In the genomic region with DNA sequence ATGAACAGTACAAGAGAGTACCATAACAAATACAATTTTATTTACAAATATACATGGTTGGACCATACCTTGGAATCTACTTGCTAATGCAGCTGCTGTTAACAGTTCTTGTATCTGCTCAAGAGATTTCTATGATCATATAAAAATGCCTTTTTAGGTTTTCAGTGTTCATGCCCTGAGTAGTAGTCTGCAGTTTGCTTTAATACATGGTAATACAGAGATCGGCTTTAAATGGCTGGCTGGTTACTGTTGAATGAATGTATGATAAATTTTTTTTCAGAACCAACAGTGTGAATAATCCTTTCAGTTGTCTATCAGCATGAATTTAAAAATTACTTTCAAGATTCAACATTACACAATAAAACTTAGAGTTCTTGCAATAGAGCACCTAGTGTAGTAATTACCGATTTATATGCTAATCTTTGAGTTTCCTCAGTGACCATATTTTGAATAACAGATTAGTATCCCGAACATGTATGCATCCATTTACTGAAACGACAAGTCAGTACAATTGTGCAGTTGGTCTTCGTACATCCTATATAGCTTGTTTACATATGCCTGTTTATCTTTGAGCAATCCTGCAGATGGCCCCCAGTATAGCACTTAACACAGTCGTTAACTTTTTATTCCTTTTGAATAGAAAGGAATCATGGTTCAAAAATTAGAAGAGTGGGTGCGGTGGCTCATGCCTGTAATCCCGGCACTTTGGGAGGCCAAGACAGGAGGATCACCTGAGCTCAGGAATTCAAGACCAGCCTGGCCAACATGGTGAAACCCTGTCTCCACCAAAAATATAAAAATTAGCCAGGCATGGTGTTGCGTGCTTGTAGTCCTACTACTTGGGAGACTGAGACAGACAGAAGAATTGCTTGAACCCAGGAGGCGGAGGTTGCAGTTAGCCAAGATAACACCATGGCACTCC, we compare ENCODE assay signal across 23 cellular contexts. TPM values are rescaled to one million over a fixed set of nuclear protein-coding genes. Genes with fewer than 3 reads are reported as not detected.
DNase-seq lines count a peak whose midpoint lies in the region; ATAC-seq, FAIRE-seq and TF ChIP-seq lines count a peak whose summit lies in the region.
"Had no signal": no experiment of that assay in that cellular context is flagged by ENCODE, and none has a peak within 500 bp of the region (broad histone marks: within the 10 kb centered on the region; RNA-seq: fewer than 3 reads in every experiment).

No MANE protein-coding gene starts in this region.

- H3K36me3 Mint-ChIP-seq in activated T-cell treated with anti-CD3 and anti-CD28 coated beads, Interleukin-2, amount 50 U/mL, for 24 hours (ENCODE audit: low read depth) = peaks cover 95% of the 10 kb centered on the region
- peaks cover 60% of the 10 kb centered on the region for H3K36me3 Mint-ChIP-seq in activated T-cell treated with anti-CD3 and anti-CD28 coated beads, Interleukin-2, amount 50 U/mL, for 4 hours (ENCODE audit: insufficient read depth)
- H3K36me3 Mint-ChIP-seq in progenitor cell of endocrine pancreas (ENCODE audit: insufficient read depth) = peaks cover 50% of the 10 kb centered on the region

- peaks cover 15% of the 10 kb centered on the region for H3K79me2 ChIP-seq in GM12878 (ENCODE audit: control insufficient read depth, insufficient read depth, low read length)

- H3K4me2 ChIP-seq in GM12878 (ENCODE audit: control insufficient read depth, insufficient read depth) = no peak overlapping the region
- H3K4me2 ChIP-seq: BLaER1 treated with 17β-estradiol and CSF1 and Interleukin-3, amounts not matched to agents 10 nM and 100 nM had no signal

- no peak overlapping the region for H3K27ac ChIP-seq in GM12878 (ENCODE audit: control insufficient read depth, insufficient read depth)
- H3K27ac ChIP-seq: ascending aorta; BLaER1 treated with 17β-estradiol and CSF1 and Interleukin-3, amounts not matched to agents 10 nM and 100 nM; Peyer's patch; upper lobe of left lung had no signal

- DNase-seq in activated T-cell treated with anti-CD3 and anti-CD28 coated beads, Interleukin-2, amount 50 U/mL, for 24 hours = peak; percentile 21
- DNase-seq in activated T-cell treated with anti-CD3 and anti-CD28 coated beads, Interleukin-2, amount 50 U/mL, for 4 hours = no peak
- DNase-seq in GM12878 (ENCODE audit: low read depth, low spot score) (no peak), progenitor cell of endocrine pancreas (ENCODE audit: low spot score, unreplicated experiment) (no peak), DMS114 treated with DMSO at 0.1 percent for 48 hours (lab: John Stamatoyannopoulos, UW; ENCODE audit: unreplicated experiment) (no peak), globus pallidus (ENCODE audit: low spot score) (no peak)
- DNase-seq: activated CD4-positive, alpha-beta T cell treated with anti-CD3 and anti-CD28 coated beads for 4 hours; activated naive CD4-positive, alpha-beta T cell treated with anti-CD3 and anti-CD28 coated beads, Interleukin-2, amount 50 U/mL, for 16 hours; central memory CD4-positive, alpha-beta T cell; mammary epithelial cell; NCI-H1694 treated with DMSO at 0.1 percent for 48 hours; NCI-H524 treated with DMSO at 0.1 percent for 48 hours; nucleus accumbens; Peyer's patch; T-helper 1 cell; upper lobe of left lung had no signal

- CTCF ChIA-PET in GM12878 (lab: Yijun Ruan, JAX) = interaction anchor here (0.8 to 1.5 kb wide), 2 partner anchors 15 to 74 kb away, joined by 3 to 4 read pairs; no protein-coding TSS in a partner anchor

- no peaks in the 10 kb centered on the region; the same call in 2 of the 3 replicates for H3K9me3 ChIP-seq in GM12878 (replicated peaks; ENCODE audit: control insufficient read depth, insufficient read depth, low read length)
- H3K9me3 ChIP-seq: ascending aorta; BLaER1 treated with 17β-estradiol and CSF1 and Interleukin-3, amounts not matched to agents 10 nM and 100 nM; Peyer's patch; upper lobe of left lung had no signal

- peak overlapping the region; percentile 52 for H3K27ac Mint-ChIP-seq in activated T-cell treated with anti-CD3 and anti-CD28 coated beads, Interleukin-2, amount 50 U/mL, for 24 hours
- peak overlapping the region; percentile 78 for H3K27ac Mint-ChIP-seq in progenitor cell of endocrine pancreas
- H3K27ac Mint-ChIP-seq: activated T-helper 1 cell treated with anti-CD3 and anti-CD28 coated beads, Interleukin-12 subunit alpha, Interleukin-12 subunit beta, Interleukin-2, Interleukin-4 antibody, amounts not matched to agents 30 ng/mL and 10 ng/mL and 1 ng/mL, durations not matched to agents 14 hours and 24 hours and 36 hours had no signal

- H3K4me3 Mint-ChIP-seq in activated T-cell treated with anti-CD3 and anti-CD28 coated beads, Interleukin-2, amount 50 U/mL, for 24 hours = no peak overlapping the region
- no peak overlapping the region for H3K4me3 Mint-ChIP-seq in activated T-cell treated with anti-CD3 and anti-CD28 coated beads, Interleukin-2, amount 50 U/mL, for 4 hours
- H3K4me3 Mint-ChIP-seq in progenitor cell of endocrine pancreas (ENCODE audit: low read depth) = no peak overlapping the region
- H3K4me3 Mint-ChIP-seq: activated T-helper 1 cell treated with anti-CD3 and anti-CD28 coated beads, Interleukin-12 subunit alpha, Interleukin-12 subunit beta, Interleukin-2, Interleukin-4 antibody, amounts not matched to agents 30 ng/mL and 10 ng/mL and 1 ng/mL, durations not matched to agents 14 hours and 24 hours and 36 hours had no signal

- TF ChIP-seq CTCF in GM12878 (IDR thresholded peaks at IDR 0.05 in 2 of 3, conservative IDR thresholded peaks at IDR 0.05 in 1 of 3; ENCODE audit: control insufficient read depth in 2 of 3, extremely low read depth in 1 of 3, insufficient read depth in 1 of 3, low read depth in 3 of 3, low read length in 3 of 3) = no peak
- no peak for TF ChIP-seq CTCF in progenitor cell of endocrine pancreas (IDR thresholded peaks at IDR 0.05; ENCODE audit: unreplicated experiment)

- no peaks in the 10 kb centered on the region for H3K9me3 Mint-ChIP-seq in activated T-cell treated with anti-CD3 and anti-CD28 coated beads, Interleukin-2, amount 50 U/mL, for 24 hours
- no peaks in the 10 kb centered on the region for H3K9me3 Mint-ChIP-seq in activated T-cell treated with anti-CD3 and anti-CD28 coated beads, Interleukin-2, amount 50 U/mL, for 4 hours
- no peaks in the 10 kb centered on the region for H3K9me3 Mint-ChIP-seq in progenitor cell of endocrine pancreas (ENCODE audit: low read depth)
- H3K9me3 Mint-ChIP-seq: activated T-helper 1 cell treated with anti-CD3 and anti-CD28 coated beads, Interleukin-12 subunit alpha, Interleukin-12 subunit beta, Interleukin-2, Interleukin-4 antibody, amounts not matched to agents 30 ng/mL and 10 ng/mL and 1 ng/mL, durations not matched to agents 14 hours and 24 hours and 36 hours had no signal

- SMC1A ChIA-PET in GM12878 (lab: Charles Lee; ENCODE audit: uncharacterized antibody, unreplicated experiment) = no interaction called here

- TF ChIP-seq POLR2A in GM18505 (IDR thresholded peaks at IDR 0.05; ENCODE audit: borderline replicate concordance, extremely low read depth, insufficient read depth, insufficient read length) = peak; percentile 10
- TF ChIP-seq POLR2A in GM12878 (IDR thresholded peaks at IDR 0.05; ENCODE audit: low read depth, low read length) = no peak

- no peaks in the 10 kb centered on the region for H3K27me3 Mint-ChIP-seq in activated T-cell treated with anti-CD3 and anti-CD28 coated beads, Interleukin-2, amount 50 U/mL, for 24 hours
- H3K27me3 Mint-ChIP-seq in activated T-cell treated with anti-CD3 and anti-CD28 coated beads, Interleukin-2, amount 50 U/mL, for 4 hours (ENCODE audit: low read depth) = no peaks in the 10 kb centered on the region
- H3K27me3 Mint-ChIP-seq in progenitor cell of endocrine pancreas = no peaks in the 10 kb centered on the region

- peaks cover 0 to 31% of the 10 kb centered on the region in 2 experiments; a peak in 3 of 4 replicates for H3K36me3 ChIP-seq in GM12878 (ENCODE audit: control insufficient read depth in 2 of 2, insufficient read depth in 2 of 2, low read length in 1 of 2)

- H4K20me1 ChIP-seq in GM12878 (ENCODE audit: control insufficient read depth, insufficient read depth) = peaks cover 1% of the 10 kb centered on the region; the same call in 1 of the 2 replicates

- no peak overlapping the region for H3K9ac ChIP-seq in GM12878 (ENCODE audit: control insufficient read depth, insufficient read depth, low read length)
- H3K9ac ChIP-seq: BLaER1 treated with 17β-estradiol and CSF1 and Interleukin-3, amounts not matched to agents 10 nM and 100 nM had no signal

- BruUV-seq in GM12878 (replicated peaks; lab: Mats Ljungman, UMichigan) = no TSS peak

- RAD21 ChIA-PET in GM12878 (lab: Charles Lee; ENCODE audit: unreplicated experiment) = no interaction called here

- TF ChIP-seq RAD21 in GM12878 (IDR thresholded peaks at IDR 0.05; ENCODE audit: insufficient read depth, low read depth, low read length) = no peak

- no peak for ATAC-seq in activated T-cell treated with anti-CD3 and anti-CD28 coated beads, Interleukin-2, amount 50 U/mL, for 4 hours
- ATAC-seq in GM18505 (IDR thresholded peaks at IDR 0.05; ENCODE audit: unreplicated experiment) (no peak), GM12878 (no peak; the same call in 1 of the 3 replicates), HG03108 (IDR thresholded peaks at IDR 0.05; ENCODE audit: unreplicated experiment) (no peak)

- FAIRE-seq in GM12878 (lab: Jason Lieb, UNC) = no peak
- FAIRE-seq: GM18507, TTC549 had no signal

- POLR2A ChIA-PET in GM12878 (lab: Charles Lee) = no interaction called here

- H3K4me3 ChIP-seq in GM12878 = no peak overlapping the region
- H3K4me3 ChIP-seq: ascending aorta; BLaER1 treated with 17β-estradiol and CSF1 and Interleukin-3, amounts not matched to agents 10 nM and 100 nM; Peyer's patch; upper lobe of left lung had no signal

- H2AFZ ChIP-seq in GM12878 (ENCODE audit: control insufficient read depth, low read depth, low read length) = no peak overlapping the region

- H3K27me3 ChIP-seq in GM12878 (replicated peaks in 1 of 2; ENCODE audit: control insufficient read depth in 2 of 2, insufficient read depth in 2 of 2, low read length in 1 of 2) = no peaks in the 10 kb centered on the region
- H3K27me3 ChIP-seq: ascending aorta; BLaER1 treated with 17β-estradiol and CSF1 and Interleukin-3, amounts not matched to agents 10 nM and 100 nM; Peyer's patch; upper lobe of left lung had no signal

- TF ChIP-seq EP300 in GM12878 (IDR thresholded peaks at IDR 0.05; ENCODE audit: borderline replicate concordance in 1 of 2, control insufficient read depth in 1 of 2, low read depth in 2 of 2, low read length in 2 of 2) = no peak

- WGBS in GM12878 (ENCODE audit: insufficient coverage, insufficient replicate concordance, low lambda C conversion rate, missing lambda C conversion rate) = 93% methylated on average over 10 of the region's 10 CpGs

- intact Hi-C loops in GM12878 (cut with micrococcal nuclease; ENCODE audit: unreplicated experiment) = no loop called here

- H3K4me1 ChIP-seq in GM12878 (ENCODE audit: control insufficient read depth, insufficient read depth, low read length) = no peaks in the 10 kb centered on the region

- in situ Hi-C loops in GM12878 (cut with MboI) = no loop called here

- peaks cover 40% of the 10 kb centered on the region for H3K4me1 Mint-ChIP-seq in activated T-cell treated with anti-CD3 and anti-CD28 coated beads, Interleukin-2, amount 50 U/mL, for 24 hours (ENCODE audit: low read depth)
- H3K4me1 Mint-ChIP-seq in activated T-cell treated with anti-CD3 and anti-CD28 coated beads, Interleukin-2, amount 50 U/mL, for 4 hours (ENCODE audit: low read depth) = peaks cover 40% of the 10 kb centered on the region
- peaks cover 19% of the 10 kb centered on the region for H3K4me1 Mint-ChIP-seq in progenitor cell of endocrine pancreas (ENCODE audit: low read depth)

RNA-seq across cellular contexts. Expression of a gene that starts 6.4 kb away (rescaled TPM):
- total RNA-seq in activated T-cell treated with anti-CD3 and anti-CD28 coated beads, Interleukin-2, amount 50 U/mL, for 4 hours = 100 to 1,000 TPM; 280 to 299 (median 287) TPM
- total RNA-seq in GM12878 (2013; cell fraction: nucleolus; rRNA removed) = 49.5 and 51.0 TPM in 2 replicates
- total RNA-seq in GM12878 (2014; rRNA removed) (57.2 and 62.9 TPM in 2 replicates), GM12878 (2014; rRNA removed; fragmentation: Illumina TruSeq; extraction: Trizol) (75.9 and 79.8 TPM in 2 replicates), GM12878 (2021) (158 and 163 TPM in 2 replicates), progenitor cell of endocrine pancreas (369 and 381 TPM in 2 replicates)
- polyA plus RNA-seq in GM12878 (2011; ENCODE audit: low read depth) = 79.7 TPM
- polyA plus RNA-seq in GM12878 (2011; rRNA removed) (118 and 143 TPM in 2 replicates), GM12878 (2014; fragmentation: Illumina TruSeq; extraction: Trizol) (134 and 158 TPM in 2 replicates), GM12878 (2014; fragmentation: Nextera tagmentation; extraction: Ambion mirVana) (100 to 1,000 TPM; 100 to 191 TPM), GM12878 (2014; rRNA removed) (86.1 and 94.4 TPM in 2 replicates), GM12878 (2016; fragmentation: Nextera tagmentation; extraction: Ambion mirVana) (100 to 1,000 TPM in 1 of 2 experiments, 10 to 100 TPM in 1; 99.7 to 116 TPM)
- 60.9 and 73.4 TPM in 2 replicates for polyA plus RNA-seq in GM12878 (2011; cell fraction: cytosol; rRNA removed)
- polyA plus RNA-seq in GM12878 (2011; cell fraction: nucleus; rRNA removed) = 196 and 197 TPM in 2 replicates
- polyA plus RNA-seq in GM12878 (2012) = 90.4 and 131 TPM in 2 replicates
- 96.1 and 116 TPM in 2 replicates for polyA minus RNA-seq in GM12878 (2011; rRNA and poly(A)+ RNA removed)
- polyA minus RNA-seq in GM12878 (2011; cell fraction: cytosol; rRNA and poly(A)+ RNA removed) = 39.7 and 56.2 TPM in 2 replicates
- 43.4 and 54.9 TPM in 2 replicates for polyA minus RNA-seq in GM12878 (2011; cell fraction: nucleus; rRNA and poly(A)+ RNA removed)

RNA-seq across cellular contexts. Expression of a gene that starts 43.4 kb away (rescaled TPM):
- 1 to 10 TPM; 3.9 to 4.0 (median 4.0) TPM for total RNA-seq in activated T-cell treated with anti-CD3 and anti-CD28 coated beads, Interleukin-2, amount 50 U/mL, for 4 hours
- total RNA-seq in GM12878 (2013; cell fraction: nucleolus; rRNA removed) = 80.7 and 90.8 TPM in 2 replicates
- total RNA-seq in GM12878 (2014; rRNA removed) = 4.3 and 4.7 TPM in 2 replicates
- total RNA-seq in GM12878 (2014; rRNA removed; fragmentation: Illumina TruSeq; extraction: Trizol) = 3.8 and 4.0 TPM in 2 replicates
- total RNA-seq in GM12878 (2021) = 5.6 and 6.6 TPM in 2 replicates
- polyA plus RNA-seq in GM12878 (2011; ENCODE audit: low read depth) = 3.7 TPM
- polyA plus RNA-seq in GM12878 (2011; rRNA removed) = 5.8 and 6.5 TPM in 2 replicates
- polyA plus RNA-seq in GM12878 (2011; cell fraction: cytosol; rRNA removed) = 3.9 and 4.4 TPM in 2 replicates
- polyA plus RNA-seq in GM12878 (2011; cell fraction: nucleus; rRNA removed) = 49.6 and 53.1 TPM in 2 replicates
- 5.4 and 5.5 TPM in 2 replicates for polyA plus RNA-seq in GM12878 (2012)
- 3.5 and 4.0 TPM in 2 replicates for polyA plus RNA-seq in GM12878 (2014; fragmentation: Illumina TruSeq; extraction: Trizol)
- polyA plus RNA-seq in GM12878 (2014; fragmentation: Nextera tagmentation; extraction: Ambion mirVana) = under 1 TPM; 0.56 to 0.77 TPM
- polyA plus RNA-seq in GM12878 (2014; rRNA removed) = 5.4 and 6.0 TPM in 2 replicates
- 1 to 10 TPM; 2.7 to 3.9 TPM for polyA plus RNA-seq in GM12878 (2016; fragmentation: Nextera tagmentation; extraction: Ambion mirVana)
- 11.2 and 18.2 TPM in 2 replicates for polyA minus RNA-seq in GM12878 (2011; rRNA and poly(A)+ RNA removed)
- polyA minus RNA-seq in GM12878 (2011; cell fraction: cytosol; rRNA and poly(A)+ RNA removed) = 1.2 and 3.6 TPM in 2 replicates
- 22.0 and 42.3 TPM in 2 replicates for polyA minus RNA-seq in GM12878 (2011; cell fraction: nucleus; rRNA and poly(A)+ RNA removed)
- 42.8 and 45.7 TPM in 2 replicates for total RNA-seq in progenitor cell of endocrine pancreas
